Comparison of ENCODE assay signal across 21 cellular contexts in the genomic region with DNA sequence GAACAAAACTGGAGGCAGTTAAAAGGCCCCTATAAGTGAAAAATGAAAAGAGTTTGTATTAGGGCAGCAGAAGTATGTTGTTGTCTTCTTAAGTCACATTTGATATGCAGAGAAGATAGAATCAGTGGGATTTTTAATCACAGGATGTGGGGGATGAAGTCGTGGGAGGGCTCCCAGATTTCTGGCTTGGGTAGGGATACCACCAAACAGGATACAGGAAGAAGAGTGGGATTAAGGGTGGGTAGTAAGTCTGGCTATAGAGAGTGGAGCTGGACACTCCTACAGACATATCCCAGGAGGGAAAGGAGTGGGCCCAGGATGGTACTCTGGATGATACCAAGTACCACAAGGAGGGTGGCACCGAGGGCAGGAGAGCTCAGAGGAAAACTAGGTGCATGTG.
A peak's percentile ranks its signal among the peaks of the same experiment; 100 is the strongest.
DNase-seq lines count a peak whose midpoint lies in the region; ATAC-seq, FAIRE-seq and TF ChIP-seq lines count a peak whose summit lies in the region.
"Had no signal": no experiment of that assay in that cellular context is flagged by ENCODE, and none has a peak within 500 bp of the region (broad histone marks: within the 10 kb centered on the region; RNA-seq: fewer than 3 reads in every experiment).

No MANE protein-coding gene starts in this region.

- no peaks in the 10 kb centered on the region for H3K27me3 Mint-ChIP-seq in astrocyte (ENCODE audit: low read depth, unreplicated experiment)
- peaks cover 7% of the 10 kb centered on the region for H3K27me3 Mint-ChIP-seq in activated CD8-positive, alpha-beta memory T cell treated with anti-CD3 and anti-CD28 coated beads, Interleukin-2, amount 10 ng/mL, durations not matched to agents 7 days and 5 days

- 24% methylated on average over 2 of the region's 2 CpGs for WGBS in A549 (ENCODE audit: missing lambda C conversion rate)
- 81% methylated on average over 2 of the region's 2 CpGs for WGBS in liver

- H3K27ac ChIP-seq in A549: peak overlapping the region; percentile 42 to 57
- no peak overlapping the region for H3K27ac ChIP-seq in astrocyte (ENCODE audit: low read depth, low read length)
- H3K27ac ChIP-seq in liver (ENCODE audit: low read depth in 1 of 2, low read length in 2 of 2): peak overlapping the region; percentile 73 to 88
- peak overlapping the region in 19 of 21 experiments; percentile 44 to 87 (median 79) for H3K27ac ChIP-seq in skin epidermis
- H3K27ac ChIP-seq in MM.1S (ENCODE audit: low read length): no peak overlapping the region
- H3K27ac ChIP-seq: heart left ventricle, left ventricle myocardium inferior had no signal

- POLR2A ChIA-PET in A549 (lab: Yijun Ruan, JAX): no interaction called here

- TF ChIP-seq CTCF in A549 (IDR thresholded peaks at IDR 0.05) (no peak), astrocyte (IDR thresholded peaks at IDR 0.05; ENCODE audit: insufficient read depth, low read depth, low read length) (no peak), liver (IDR thresholded peaks at IDR 0.05; ENCODE audit: low read depth, low read length, missing input control) (no peak), MM.1S (IDR thresholded peaks at IDR 0.05; ENCODE audit: low read length) (no peak)

- CTCF ChIA-PET in A549 (lab: Yijun Ruan, JAX): interaction anchor here (0.6 to 1.6 kb wide), 3 partner anchors 8 to 99 kb away, joined by 3 to 5 read pairs (median 3); partner anchors contain the start of gene GAREM1
- CTCF ChIA-PET in activated CD8-positive, alpha-beta memory T cell treated with anti-CD3 and anti-CD28 coated beads, Interleukin-2, amount 10 ng/mL, durations not matched to agents 7 days and 5 days (lab: Charles Lee): no interaction called here

- peaks cover 21% of the 10 kb centered on the region for H3K4me1 Mint-ChIP-seq in astrocyte (ENCODE audit: low read depth, unreplicated experiment)
- no peaks in the 10 kb centered on the region for H3K4me1 Mint-ChIP-seq in activated CD8-positive, alpha-beta memory T cell treated with anti-CD3 and anti-CD28 coated beads, Interleukin-2, amount 10 ng/mL, durations not matched to agents 7 days and 5 days
- H3K4me1 Mint-ChIP-seq: activated CD4-positive, alpha-beta T cell treated with anti-CD3 and anti-CD28 coated beads for 36 hours had no signal

- H2AFZ ChIP-seq in astrocyte (ENCODE audit: low read depth, low read length) (no peak overlapping the region), MM.1S (ENCODE audit: low read length) (no peak overlapping the region)

- H3K4me3 ChIP-seq in A549 (no peak overlapping the region), astrocyte (ENCODE audit: insufficient read depth, low read depth, low read length) (no peak overlapping the region), liver (ENCODE audit: low read depth in 1 of 3, low read length in 3 of 3) (no peak overlapping the region), skin epidermis (no peak overlapping the region), MM.1S (ENCODE audit: low read length) (no peak overlapping the region)
- H3K4me3 ChIP-seq: heart left ventricle, K562, left ventricle myocardium inferior had no signal

- no peaks in the 10 kb centered on the region for H3F3A ChIP-seq in MM.1S (ENCODE audit: insufficient read depth, low read length)

- no peaks in the 10 kb centered on the region for H3K9me2 ChIP-seq in MM.1S (replicated peaks; ENCODE audit: insufficient read depth, low read length)

- H3K9me3 ChIP-seq in A549 (no peaks in the 10 kb centered on the region), astrocyte (ENCODE audit: insufficient read depth, low read depth, low read length) (no peaks in the 10 kb centered on the region), liver (ENCODE audit: control insufficient read depth in 4 of 4, low read length in 3 of 4) (no peaks in the 10 kb centered on the region), MM.1S (replicated peaks; ENCODE audit: insufficient read depth, low read length) (no peaks in the 10 kb centered on the region)
- H3K9me3 ChIP-seq: BE2C, heart left ventricle, left ventricle myocardium inferior had no signal

- peak overlapping the region; percentile 62 for H3K4me2 ChIP-seq in A549
- no peak overlapping the region for H3K4me2 ChIP-seq in astrocyte (ENCODE audit: low read length)
- H3K4me2 ChIP-seq in MM.1S (ENCODE audit: low read depth, low read length): no peak overlapping the region

- ATAC-seq in A549: peak; percentile 32 to 43; a peak in 3 of 6 replicates
- no peak for ATAC-seq in activated CD8-positive, alpha-beta memory T cell treated with anti-CD3 and anti-CD28 coated beads, Interleukin-2, amount 10 ng/mL, durations not matched to agents 7 days and 5 days
- no peak for ATAC-seq in GM18519 (IDR thresholded peaks at IDR 0.05; ENCODE audit: low FRiP score, unreplicated experiment)
- ATAC-seq: activated CD4-positive, alpha-beta T cell treated with anti-CD3 and anti-CD28 coated beads for 36 hours; heart left ventricle; K562 had no signal

- H4K20me1 ChIP-seq in astrocyte (ENCODE audit: insufficient read depth, low read length) (no peaks in the 10 kb centered on the region), MM.1S (ENCODE audit: insufficient read depth, low read length) (no peaks in the 10 kb centered on the region)

- peaks cover 52% of the 10 kb centered on the region for H3K4me1 ChIP-seq in A549
- H3K4me1 ChIP-seq in astrocyte (ENCODE audit: insufficient read depth, low read length): no peaks in the 10 kb centered on the region
- peaks cover 11 to 58% (median 36%) of the 10 kb centered on the region in 4 donors for H3K4me1 ChIP-seq in liver (ENCODE audit: control insufficient read depth in 4 of 4, insufficient read depth in 4 of 4, low read length in 3 of 4)
- no peaks in the 10 kb centered on the region for H3K4me1 ChIP-seq in MM.1S (ENCODE audit: low read length)
- H3K4me1 ChIP-seq: BE2C had no signal

- no peak for TF ChIP-seq EP300 in A549 (IDR thresholded peaks at IDR 0.05)

- H3K79me2 ChIP-seq in astrocyte (ENCODE audit: insufficient read depth, low read length): no peaks in the 10 kb centered on the region
- H3K79me2 ChIP-seq in MM.1S (ENCODE audit: low read length): no peaks in the 10 kb centered on the region

- no peaks in the 10 kb centered on the region for H3K36me3 ChIP-seq in astrocyte (ENCODE audit: insufficient read depth, low read length)
- H3K36me3 ChIP-seq in liver (ENCODE audit: control insufficient read depth in 4 of 4, insufficient read depth in 3 of 4, low read depth in 1 of 4, low read length in 3 of 4): no peaks in the 10 kb centered on the region
- H3K36me3 ChIP-seq in MM.1S (replicated peaks; ENCODE audit: insufficient read depth, low read length): no peaks in the 10 kb centered on the region
- H3K36me3 ChIP-seq: BE2C, heart left ventricle, left ventricle myocardium inferior had no signal

- no peak for FAIRE-seq in A549 (lab: Jason Lieb, UNC)
- no peak for FAIRE-seq in astrocyte (lab: Jason Lieb, UNC)
- FAIRE-seq: K562 had no signal

- no peak overlapping the region for H3K9ac ChIP-seq in astrocyte (ENCODE audit: low read length)
- no peak overlapping the region for H3K9ac ChIP-seq in liver (ENCODE audit: low read depth in 1 of 2, low read length in 2 of 2)
- no peak overlapping the region for H3K9ac ChIP-seq in MM.1S (ENCODE audit: low read length)

- no peaks in the 10 kb centered on the region for H3K36me3 Mint-ChIP-seq in astrocyte (ENCODE audit: low read depth, unreplicated experiment)
- H3K36me3 Mint-ChIP-seq in activated CD8-positive, alpha-beta memory T cell treated with anti-CD3 and anti-CD28 coated beads, Interleukin-2, amount 10 ng/mL, durations not matched to agents 7 days and 5 days: no peaks in the 10 kb centered on the region
- H3K36me3 Mint-ChIP-seq: activated naive CD8-positive, alpha-beta T cell had no signal

- no peak for TF ChIP-seq POLR2A in A549 (IDR thresholded peaks at IDR 0.05; ENCODE audit: low read length)

- peak overlapping the region; percentile 23 for H3K27ac Mint-ChIP-seq in astrocyte (ENCODE audit: unreplicated experiment)
- H3K27ac Mint-ChIP-seq in activated CD8-positive, alpha-beta memory T cell treated with anti-CD3 and anti-CD28 coated beads, Interleukin-2, amount 10 ng/mL, durations not matched to agents 7 days and 5 days: no peak overlapping the region
- H3K27ac Mint-ChIP-seq: activated CD4-positive, alpha-beta T cell treated with anti-CD3 and anti-CD28 coated beads for 36 hours; activated naive CD8-positive, alpha-beta T cell had no signal

- TF ChIP-seq RAD21 in A549 (conservative IDR thresholded peaks at IDR 0.05 in 1 of 2, IDR thresholded peaks at IDR 0.05 in 1 of 2) (no peak), liver (IDR thresholded peaks at IDR 0.05) (no peak)

- no peaks in the 10 kb centered on the region for H3K27me3 ChIP-seq in astrocyte (ENCODE audit: insufficient read depth, low read length)
- no peaks in the 10 kb centered on the region for H3K27me3 ChIP-seq in liver (ENCODE audit: control insufficient read depth in 4 of 4, insufficient read depth in 4 of 4, low read length in 3 of 4)
- no peaks in the 10 kb centered on the region for H3K27me3 ChIP-seq in MM.1S (replicated peaks; ENCODE audit: insufficient read depth, low read length)
- H3K27me3 ChIP-seq: BE2C, heart left ventricle had no signal

- DNase-seq in A549 (ENCODE audit: low read depth in 1 of 2, low spot score in 1 of 2) (no peak), astrocyte (ENCODE audit: low read depth) (no peak), MM.1S (no peak), HPDE6-E6E7 (ENCODE audit: extremely low spot score) (no peak)
- no peak for DNase-seq in activated CD8-positive, alpha-beta memory T cell treated with anti-CD3 and anti-CD28 coated beads, Interleukin-2, amount 10 ng/mL, durations not matched to agents 7 days and 5 days
- DNase-seq: activated CD4-positive, alpha-beta T cell treated with anti-CD3 and anti-CD28 coated beads for 36 hours; BE2C; COR-L47; heart left ventricle; left ventricle myocardium inferior; MV-4-11; NCI-H187; NCI-H82; SHP77 treated with DMSO at 0.1 percent for 48 hours; stimulated activated CD4-positive, alpha-beta T cell treated with anti-CD3 and anti-CD28 coated beads, Interleukin-1b, Interleukin-23, amount 100 ng/mL, for 48 hours; stimulated activated naive CD4-positive, alpha-beta T cell had no signal

- no peak overlapping the region for H3K4me3 Mint-ChIP-seq in astrocyte (ENCODE audit: unreplicated experiment)
- H3K4me3 Mint-ChIP-seq in activated CD8-positive, alpha-beta memory T cell treated with anti-CD3 and anti-CD28 coated beads, Interleukin-2, amount 10 ng/mL, durations not matched to agents 7 days and 5 days: no peak overlapping the region
- H3K4me3 Mint-ChIP-seq: activated CD4-positive, alpha-beta T cell treated with anti-CD3 and anti-CD28 coated beads for 36 hours; activated naive CD8-positive, alpha-beta T cell had no signal

- no peaks in the 10 kb centered on the region for H3K9me3 Mint-ChIP-seq in astrocyte (ENCODE audit: unreplicated experiment)
- no peaks in the 10 kb centered on the region for H3K9me3 Mint-ChIP-seq in activated CD8-positive, alpha-beta memory T cell treated with anti-CD3 and anti-CD28 coated beads, Interleukin-2, amount 10 ng/mL, durations not matched to agents 7 days and 5 days (ENCODE audit: low read depth)

TF ChIP-seq in A549, 52 proteins besides CTCF, POLR2A, EP300 and RAD21 (continues in another document):
- TF ChIP-seq HOXB5 (CRISPR knock-in tag; IDR thresholded peaks at IDR 0.05) (no peak), RNF2 (IDR thresholded peaks at IDR 0.05; ENCODE audit: borderline replicate concordance, low read depth) (no peak)

TF ChIP-seq in liver, 16 proteins besides CTCF, POLR2A, EP300 and RAD21:
- TF ChIP-seq NR2F2 (IDR thresholded peaks at IDR 0.05): no peak
- TF ChIP-seq SP1 (IDR thresholded peaks at IDR 0.05): no peak

Comparison
In these comparisons a context has a peak if more than half of its experiments do, and no peak if none do; other contexts are left out.
1. ATAC-seq: peak in A549 (2 of 2); none in activated CD8-positive, alpha-beta memory T cell treated with anti-CD3 and anti-CD28 coated beads, Interleukin-2, amount 10 ng/mL, durations not matched to agents 7 days and 5 days (single experiment) and GM18519 (single experiment).
2. H3K27ac ChIP-seq: peak in A549 (2 of 2), liver (2 of 2) and skin epidermis (19 of 21); none in astrocyte (single experiment) and MM.1S (single experiment).